In genomic region chr2:128543646-128544045, GRCh38 we compare ENCODE assay signal across 2 cellular contexts.
TF ChIP-seq lines count a peak whose summit lies in the region.

No MANE protein-coding gene starts in this region.

TF ChIP-seq in HCT116, 20 proteins besides CTCF, POLR2A, EP300 and RAD21 (continued from another document):
- TF ChIP-seq ZBTB33 (IDR thresholded peaks at IDR 0.05; ENCODE audit: extremely low read depth, insufficient replicate concordance, low read length) (no peak), ZNF274 (IDR thresholded peaks at IDR 0.05; ENCODE audit: low read depth, low read length) (no peak), CEBPB (IDR thresholded peaks at IDR 0.05; ENCODE audit: low read depth) (no peak), POLR2AphosphoS5 (IDR thresholded peaks at IDR 0.05; ENCODE audit: low read depth, low read length) (no peak), EZH2phosphoT487 (IDR thresholded peaks at IDR 0.05; ENCODE audit: borderline replicate concordance) (no peak), ATF3 (IDR thresholded peaks at IDR 0.05) (no peak), SP1 (IDR thresholded peaks at IDR 0.05; ENCODE audit: low read depth) (no peak), ZFX (IDR thresholded peaks at IDR 0.05) (no peak), YY1 (IDR thresholded peaks at IDR 0.05; ENCODE audit: extremely low read depth, insufficient replicate concordance, low read depth, low read length) (no peak)

TF ChIP-seq in WTC11, 78 proteins besides CTCF, POLR2A, EP300 and RAD21 (continued from another document):
- TF ChIP-seq ATF6 (CRISPR knock-in tag; IDR thresholded peaks at IDR 0.05), result no peak
- TF ChIP-seq OVOL2 (CRISPR knock-in tag; IDR thresholded peaks at IDR 0.05; ENCODE audit: borderline replicate concordance), result no peak
- TF ChIP-seq CREM (CRISPR knock-in tag; IDR thresholded peaks at IDR 0.05), result no peak
- TF ChIP-seq FOXP1 (CRISPR knock-in tag; IDR thresholded peaks at IDR 0.05; ENCODE audit: borderline replicate concordance), result no peak
- TF ChIP-seq SOX15 (CRISPR knock-in tag; IDR thresholded peaks at IDR 0.05), result no peak
